21 cellular contexts compared by ENCODE assay signal in the genomic region with DNA sequence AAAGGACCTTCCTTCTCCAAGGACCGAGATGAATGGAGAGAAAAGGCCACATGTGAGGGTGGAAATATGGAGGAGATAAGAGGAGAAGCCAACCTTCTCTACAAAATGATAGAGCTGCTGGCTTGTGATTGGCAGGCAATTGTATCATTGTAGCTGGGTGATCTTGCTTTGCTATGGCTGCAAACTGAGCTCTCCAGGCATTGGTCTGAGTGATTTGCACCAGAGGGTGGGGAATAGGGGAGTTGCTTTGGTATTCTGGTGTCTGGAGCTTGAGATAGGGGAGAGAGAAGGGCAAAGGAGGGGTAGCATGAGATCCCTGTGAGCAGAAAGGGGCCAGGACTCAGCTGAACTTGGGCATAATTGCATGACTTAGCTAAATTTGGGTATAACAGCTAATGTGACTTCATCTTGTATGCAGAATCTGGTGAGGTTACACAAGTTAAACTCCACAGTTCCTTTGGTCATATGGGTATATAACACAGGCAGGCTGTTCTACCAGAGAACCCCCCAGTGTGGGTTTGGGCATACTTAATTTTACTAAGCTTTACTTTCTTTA.
"Had no signal": no experiment of that assay in that cellular context is flagged by ENCODE, and none has a peak within 500 bp of the region (broad histone marks: within the 10 kb centered on the region; RNA-seq: fewer than 3 reads in every experiment).

No MANE protein-coding gene starts in this region.

- H3K27ac Mint-ChIP-seq: effector memory CD8-positive, alpha-beta T cell; memory B cell; mesothelial cell of epicardium; natural killer cell treated with Interleukin-12 subunit alpha and Interleukin-12 subunit beta and Interleukin-15 and Interleukin-18, amount 100 ng/mL, for 72 hours; neural progenitor cell; progenitor cell of endocrine pancreas; stimulated activated naive B cell treated with anti-CD40 and anti-IgM and Interleukin-4, amounts not matched to agents 10 μg/mL and 1 μg/mL and 100 μg/mL, for 72 hours; stimulated activated naive CD8-positive, alpha-beta T cell treated with anti-CD3 and anti-CD28 coated beads, Interleukin-15, Interleukin-2, amounts not matched to agents 100 ng/mL and 50 ng/mL, for 24 hours had no signal

- H3K36me3 Mint-ChIP-seq: mesothelial cell of epicardium; natural killer cell treated with Interleukin-12 subunit alpha and Interleukin-12 subunit beta and Interleukin-15 and Interleukin-18, amount 100 ng/mL, for 72 hours; neural progenitor cell had no signal

- H3K9me3 ChIP-seq: mucosa of descending colon, right lobe of liver, thoracic aorta, vagina had no signal

- H3K4me3 ChIP-seq: lung, mucosa of descending colon, neural progenitor cell, right lobe of liver, thoracic aorta, vagina had no signal

- DNase-seq: cortex of kidney; effector memory CD8-positive, alpha-beta T cell; kidney; mucosa of descending colon; naive B cell; right lobe of liver; small intestine; stimulated activated CD4-positive, alpha-beta T cell treated with anti-CD3 and anti-CD28 coated beads, Interleukin-15, amount 100 ng/mL, for 24 hours; stimulated activated CD4-positive, alpha-beta T cell treated with anti-CD3 and anti-CD28 coated beads, Interleukin-2, amount 100 ng/mL, for 48 hours; stimulated activated naive B cell treated with anti-CD40 and anti-IgM and Interleukin-4, amounts not matched to agents 10 μg/mL and 1 μg/mL and 100 μg/mL, for 72 hours; trophoblast cell had no signal

- H3K4me3 Mint-ChIP-seq: effector memory CD8-positive, alpha-beta T cell; memory B cell; mesothelial cell of epicardium; naive B cell; natural killer cell treated with Interleukin-12 subunit alpha and Interleukin-12 subunit beta and Interleukin-15 and Interleukin-18, amount 100 ng/mL, for 72 hours; neural progenitor cell; stimulated activated naive B cell treated with anti-CD40 and anti-IgM and Interleukin-4, amounts not matched to agents 10 μg/mL and 1 μg/mL and 100 μg/mL, for 72 hours; stimulated activated naive CD8-positive, alpha-beta T cell treated with anti-CD3 and anti-CD28 coated beads, Interleukin-15, Interleukin-2, amounts not matched to agents 100 ng/mL and 50 ng/mL, for 24 hours had no signal

- ATAC-seq: effector memory CD8-positive, alpha-beta T cell; left lobe of liver; mucosa of descending colon; natural killer cell treated with Interleukin-12 subunit alpha and Interleukin-12 subunit beta and Interleukin-15 and Interleukin-18, amount 100 ng/mL, for 72 hours; right lobe of liver; stimulated activated naive B cell treated with anti-CD40 and anti-IgM and Interleukin-4, amounts not matched to agents 10 μg/mL and 1 μg/mL and 100 μg/mL, for 72 hours had no signal

- H3K27me3 Mint-ChIP-seq: effector memory CD8-positive, alpha-beta T cell; memory B cell; naive B cell; stimulated activated naive B cell treated with anti-CD40 and anti-IgM and Interleukin-4, amounts not matched to agents 10 μg/mL and 1 μg/mL and 100 μg/mL, for 72 hours; stimulated activated naive CD8-positive, alpha-beta T cell treated with anti-CD3 and anti-CD28 coated beads, Interleukin-15, Interleukin-2, amounts not matched to agents 100 ng/mL and 50 ng/mL, for 24 hours had no signal

- H3K27me3 ChIP-seq: neural progenitor cell, right lobe of liver, vagina had no signal

- H3K36me3 ChIP-seq: neural progenitor cell, right lobe of liver, thoracic aorta, vagina had no signal

- H3K9me3 Mint-ChIP-seq: effector memory CD8-positive, alpha-beta T cell; natural killer cell treated with Interleukin-12 subunit alpha and Interleukin-12 subunit beta and Interleukin-15 and Interleukin-18, amount 100 ng/mL, for 72 hours had no signal

- H3K4me1 Mint-ChIP-seq: memory B cell; mesothelial cell of epicardium; naive B cell; neural progenitor cell; stimulated activated naive B cell treated with anti-CD40 and anti-IgM and Interleukin-4, amounts not matched to agents 10 μg/mL and 1 μg/mL and 100 μg/mL, for 72 hours had no signal
